In genomic region chrX:40474205-40474626, GRCh38 we compare ENCODE assay signal across 11 cellular contexts.
DNase-seq lines count a peak whose midpoint lies in the region; ATAC-seq and TF ChIP-seq lines count a peak whose summit lies in the region.
"Had no signal": no experiment of that assay in that cellular context is flagged by ENCODE, and none has a peak within 500 bp of the region (broad histone marks: within the 10 kb centered on the region; RNA-seq: fewer than 3 reads in every experiment).

No MANE protein-coding gene starts in this region.

- no peak overlapping the region for H3K4me3 ChIP-seq in naive thymus-derived CD4-positive, alpha-beta T cell (ENCODE audit: low read length)
- H3K4me3 ChIP-seq: transverse colon had no signal

- H3K36me3 ChIP-seq in ES-I3 (ENCODE audit: insufficient read depth, low read length) = no peaks in the 10 kb centered on the region
- no peaks in the 10 kb centered on the region for H3K36me3 ChIP-seq in naive thymus-derived CD4-positive, alpha-beta T cell (ENCODE audit: control insufficient read depth in 2 of 3, insufficient read depth in 3 of 3, low read length in 3 of 3)
- H3K36me3 ChIP-seq: transverse colon had no signal

- H3K4me3 Mint-ChIP-seq in nephron progenitor cell = no peak overlapping the region
- no peak overlapping the region for H3K4me3 Mint-ChIP-seq in naive thymus-derived CD4-positive, alpha-beta T cell
- H3K4me3 Mint-ChIP-seq: activated T-cell treated with anti-CD3 and anti-CD28 coated beads, Interleukin-2, amount 50 U/mL, for 24 hours had no signal

- no peak overlapping the region for H3K27ac Mint-ChIP-seq in nephron progenitor cell
- H3K27ac Mint-ChIP-seq in naive thymus-derived CD4-positive, alpha-beta T cell = no peak overlapping the region
- H3K27ac Mint-ChIP-seq: activated T-cell treated with anti-CD3 and anti-CD28 coated beads, Interleukin-2, amount 50 U/mL, for 24 hours had no signal

- H3K9me3 Mint-ChIP-seq in nephron progenitor cell = peaks cover 39% of the 10 kb centered on the region
- no peaks in the 10 kb centered on the region for H3K9me3 Mint-ChIP-seq in naive thymus-derived CD4-positive, alpha-beta T cell
- H3K9me3 Mint-ChIP-seq: activated T-cell treated with anti-CD3 and anti-CD28 coated beads, Interleukin-2, amount 50 U/mL, for 24 hours had no signal

- H3K27me3 Mint-ChIP-seq in nephron progenitor cell (ENCODE audit: low read depth, poor library complexity) = peaks cover 14% of the 10 kb centered on the region
- H3K27me3 Mint-ChIP-seq in naive thymus-derived CD4-positive, alpha-beta T cell = no peaks in the 10 kb centered on the region

- no peaks in the 10 kb centered on the region for H3K9me3 ChIP-seq in ES-I3 (ENCODE audit: control insufficient read depth, insufficient read depth, low read length)
- H3K9me3 ChIP-seq in naive thymus-derived CD4-positive, alpha-beta T cell (ENCODE audit: control insufficient read depth in 2 of 3, low read length in 3 of 3) = no peaks in the 10 kb centered on the region
- H3K9me3 ChIP-seq: transverse colon had no signal

- no peak overlapping the region for H3K27ac ChIP-seq in naive thymus-derived CD4-positive, alpha-beta T cell (ENCODE audit: low read depth, low read length)
- H3K27ac ChIP-seq: transverse colon had no signal

- H3K36me3 Mint-ChIP-seq in nephron progenitor cell (ENCODE audit: low read depth) = no peaks in the 10 kb centered on the region
- H3K36me3 Mint-ChIP-seq in naive thymus-derived CD4-positive, alpha-beta T cell = no peaks in the 10 kb centered on the region

- ATAC-seq in GM21360 (IDR thresholded peaks at IDR 0.05; ENCODE audit: unreplicated experiment) (no peak), HG02798 (IDR thresholded peaks at IDR 0.05; ENCODE audit: poor library complexity, unreplicated experiment) (no peak)
- no peak for ATAC-seq in naive thymus-derived CD4-positive, alpha-beta T cell
- ATAC-seq: Panc1 had no signal

- peaks cover 48% of the 10 kb centered on the region for H3K4me1 Mint-ChIP-seq in nephron progenitor cell
- H3K4me1 Mint-ChIP-seq in naive thymus-derived CD4-positive, alpha-beta T cell = peaks cover 6 to 26% (median 11%) of the 10 kb centered on the region in 7 donors

- DNase-seq in NCI-H2107 (lab: John Stamatoyannopoulos, UW) (peak; percentile 70), cerebellar cortex (ENCODE audit: low spot score) (peak; percentile 27), nephron progenitor cell (peak; percentile 46), KG1 (lab: John Stamatoyannopoulos, UW) (no peak)
- no peak for DNase-seq in naive thymus-derived CD4-positive, alpha-beta T cell
- DNase-seq: activated T-cell treated with anti-CD3 and anti-CD28 coated beads, Interleukin-2, amount 50 U/mL, for 24 hours; transverse colon had no signal

- H3K27me3 ChIP-seq in naive thymus-derived CD4-positive, alpha-beta T cell (ENCODE audit: control insufficient read depth in 2 of 2, insufficient read depth in 2 of 2, low read length in 2 of 2) = no peaks in the 10 kb centered on the region
- H3K27me3 ChIP-seq: transverse colon had no signal

- peaks cover 36% of the 10 kb centered on the region for H3K4me1 ChIP-seq in ES-I3 (ENCODE audit: insufficient read depth, low read length)
- H3K4me1 ChIP-seq in naive thymus-derived CD4-positive, alpha-beta T cell (ENCODE audit: control insufficient read depth in 2 of 2, insufficient read depth in 2 of 2, low read length in 2 of 2) = peaks cover 6 to 9% of the 10 kb centered on the region in 2 donors

- TF ChIP-seq CTCF in nephron progenitor cell (IDR thresholded peaks at IDR 0.05) = no peak

- H3K9ac ChIP-seq in ES-I3 (ENCODE audit: low read depth, low read length) = peak overlapping the region; percentile 4; the same call in 1 of the 2 replicates

- intact Hi-C loops in naive thymus-derived CD4-positive, alpha-beta T cell (cut with micrococcal nuclease) = no loop called here

- POLR2A ChIA-PET in naive thymus-derived CD4-positive, alpha-beta T cell (lab: Charles Lee) = no interaction called here

- CTCF ChIA-PET in naive thymus-derived CD4-positive, alpha-beta T cell (lab: Charles Lee) = no interaction called here

Comparison
In these comparisons a context has a peak if more than half of its experiments do, and no peak if none do; other contexts are left out.
1. DNase-seq: peak in NCI-H2107 (single experiment), cerebellar cortex (single experiment) and nephron progenitor cell (single experiment); none in KG1 (single experiment) and naive thymus-derived CD4-positive, alpha-beta T cell (0 of 9).